In genomic region chr6:13397359-13398080, GRCh38 we compare ENCODE assay signal across 8 cellular contexts.
DNase-seq lines count a peak whose midpoint lies in the region; ATAC-seq, FAIRE-seq and TF ChIP-seq lines count a peak whose summit lies in the region.

No MANE protein-coding gene starts in this region.

- H3K4me3 Mint-ChIP-seq in CD14-positive monocyte: no peak overlapping the region

- H3K36me3 Mint-ChIP-seq in CD14-positive monocyte: peaks cover 0 to 2% of the 10 kb centered on the region in 2 donors

- SMC1A ChIA-PET in GM12878 (lab: Charles Lee; ENCODE audit: uncharacterized antibody, unreplicated experiment): interaction anchor here (1.0 to 12.3 kb wide), 13 partner anchors 9 to 58 kb away, joined by 3 to 240 read pairs (median 10); no protein-coding TSS in a partner anchor

- peak overlapping the region; percentile 24; the same call in 1 of the 2 replicates for H3K9ac ChIP-seq in GM12878 (ENCODE audit: control insufficient read depth, insufficient read depth, low read length)

- H3K9me3 Mint-ChIP-seq in CD14-positive monocyte: peaks cover 0 to 1% (median 0%) of the 10 kb centered on the region in 7 donors

- RAD21 ChIA-PET in GM12878 (lab: Charles Lee; ENCODE audit: unreplicated experiment): interaction anchor here (0.9 to 8.4 kb wide), 9 partner anchors 11 to 177 kb away, joined by 3 to 109 read pairs (median 5); partner anchors contain the start of gene SIRT5

- no peak for TF ChIP-seq CTCF in CD14-positive monocyte (IDR thresholded peaks at IDR 0.05)
- TF ChIP-seq CTCF in GM12878 (IDR thresholded peaks at IDR 0.05 in 2 of 3, conservative IDR thresholded peaks at IDR 0.05 in 1 of 3; ENCODE audit: control insufficient read depth in 2 of 3, extremely low read depth in 1 of 3, insufficient read depth in 1 of 3, low read depth in 3 of 3, low read length in 3 of 3): no peak

- TF ChIP-seq RAD21 in GM12878 (IDR thresholded peaks at IDR 0.05; ENCODE audit: insufficient read depth, low read depth, low read length): no peak

- peak overlapping the region; percentile 60 for H3K4me2 ChIP-seq in GM12878 (ENCODE audit: control insufficient read depth, insufficient read depth)

- H3K27ac Mint-ChIP-seq in CD14-positive monocyte: peak overlapping the region; percentile 93 to 99 (median 99)

- peak in 1 of 2 experiments; percentile 15; a peak in 1 of 4 replicates for TF ChIP-seq EP300 in GM12878 (IDR thresholded peaks at IDR 0.05; ENCODE audit: borderline replicate concordance in 1 of 2, control insufficient read depth in 1 of 2, low read depth in 2 of 2, low read length in 2 of 2)

- in situ Hi-C loops in GM12878 (cut with MboI): no loop called here

- peaks cover 33% of the 10 kb centered on the region for H3K4me1 Mint-ChIP-seq in CD14-positive monocyte

- H3K9me3 ChIP-seq in GM12878 (replicated peaks; ENCODE audit: control insufficient read depth, insufficient read depth, low read length): no peaks in the 10 kb centered on the region
- no peaks in the 10 kb centered on the region for H3K9me3 ChIP-seq in small intestine (ENCODE audit: control insufficient read depth, low read depth)

- peak; percentile 57 for ATAC-seq in GM19468 (IDR thresholded peaks at IDR 0.05; ENCODE audit: extremely low read depth, unreplicated experiment)
- ATAC-seq in HG03439 (IDR thresholded peaks at IDR 0.05; ENCODE audit: unreplicated experiment): peak; percentile 73
- ATAC-seq in GM12878: peak; percentile 88

- H3K27me3 ChIP-seq in GM12878 (replicated peaks in 1 of 2; ENCODE audit: control insufficient read depth in 2 of 2, insufficient read depth in 2 of 2, low read length in 1 of 2): no peaks in the 10 kb centered on the region
- no peaks in the 10 kb centered on the region for H3K27me3 ChIP-seq in small intestine (ENCODE audit: control insufficient read depth in 2 of 2, insufficient read depth in 2 of 2, low read length in 2 of 2)

- POLR2A ChIA-PET in GM12878 (lab: Charles Lee): interaction anchor here (0.6 to 8.4 kb wide), 5 partner anchors 9 to 1124 kb away, joined by 3 to 96 read pairs (median 5); no protein-coding TSS in a partner anchor

- H4K20me1 ChIP-seq in GM12878 (ENCODE audit: control insufficient read depth, insufficient read depth): no peaks in the 10 kb centered on the region

- peaks cover 37% of the 10 kb centered on the region for H3K79me2 ChIP-seq in GM12878 (ENCODE audit: control insufficient read depth, insufficient read depth, low read length)

- 0 out of 2 replicates have a peak, but pooled peaks have one; percentile 22 for TF ChIP-seq POLR2A in GM12878 (IDR thresholded peaks at IDR 0.05; ENCODE audit: low read depth, low read length)

- intact Hi-C loops in CD14-positive monocyte (cut with micrococcal nuclease) (loop anchor here in 1 of 2 donors (5.0 kb wide), 2 partner anchors 60 to 65 kb away; no protein-coding TSS in a partner anchor), GM12878 (cut with micrococcal nuclease; ENCODE audit: unreplicated experiment) (loop anchor here (1.0 kb wide), 1 partner anchor 31 kb away; no protein-coding TSS in a partner anchor)

- FAIRE-seq in GM12878 (lab: Jason Lieb, UNC): peak; percentile 73
- FAIRE-seq in small intestine (lab: Jason Lieb, UNC): no peak

- H2AFZ ChIP-seq in GM12878 (ENCODE audit: control insufficient read depth, low read depth, low read length): no peak overlapping the region

- H3K27ac ChIP-seq in GM12878 (ENCODE audit: control insufficient read depth, insufficient read depth) (peak overlapping the region; percentile 76), small intestine (ENCODE audit: low read depth in 1 of 2, low read length in 1 of 2) (no peak overlapping the region)

- H3K4me1 ChIP-seq in GM12878 (ENCODE audit: control insufficient read depth, insufficient read depth, low read length) (peaks cover 42% of the 10 kb centered on the region), small intestine (ENCODE audit: control insufficient read depth in 2 of 2, insufficient read depth in 1 of 2, low read depth in 1 of 2, low read length in 1 of 2) (peaks cover 0 to 10% of the 10 kb centered on the region in 2 donors)

- DNase-seq in CD14-positive monocyte (ENCODE audit: low spot score) (no peak), GM12878 (ENCODE audit: low read depth, low spot score) (peak; percentile 68), small intestine (peak; percentile 67), COR-L47 (lab: John Stamatoyannopoulos, UW) (no peak), T-helper 2 cell (no peak), NCI-H510A treated with DMSO at 0.1 percent for 48 hours (lab: John Stamatoyannopoulos, UW) (no peak)

- no TSS peak for BruUV-seq in GM12878 (replicated peaks; lab: Mats Ljungman, UMichigan)

- no peak overlapping the region for H3K4me3 ChIP-seq in GM12878
- no peak overlapping the region for H3K4me3 ChIP-seq in small intestine (ENCODE audit: low read depth in 1 of 2, low read length in 2 of 2)

- peaks cover 0 to 2% of the 10 kb centered on the region in 2 experiments; a peak in 2 of 4 replicates for H3K36me3 ChIP-seq in GM12878 (ENCODE audit: control insufficient read depth in 2 of 2, insufficient read depth in 2 of 2, low read length in 1 of 2)
- no peaks in the 10 kb centered on the region for H3K36me3 ChIP-seq in small intestine (ENCODE audit: control insufficient read depth in 2 of 2, insufficient read depth in 2 of 2, low read length in 2 of 2)

- CTCF ChIA-PET in GM12878 (lab: Yijun Ruan, JAX): interaction anchor here (1.2 to 7.6 kb wide), 5 partner anchors 10 to 178 kb away, joined by 3 to 60 read pairs (median 7); partner anchors contain the start of gene SIRT5

- WGBS in GM12878 (ENCODE audit: insufficient coverage, insufficient replicate concordance, low lambda C conversion rate, missing lambda C conversion rate): 22% methylated on average over 9 of the region's 9 CpGs
- WGBS in small intestine, 3 donors: 43 to 51% (median 51%) methylated on average over 9 of the region's 9 CpGs

- H3K27me3 Mint-ChIP-seq in CD14-positive monocyte (ENCODE audit: low read depth in 3 of 3): peaks cover 1 to 3% (median 1%) of the 10 kb centered on the region in 3 donors

TF ChIP-seq in GM12878, 131 proteins besides CTCF, POLR2A, EP300 and RAD21 (continues in another document):
- TF ChIP-seq SUZ12 (IDR thresholded peaks at IDR 0.05; ENCODE audit: unreplicated experiment) (no peak), BCL11A (IDR thresholded peaks at IDR 0.05; ENCODE audit: low read depth, low read length) (peak; percentile 53; the same call in 1 of the 2 replicates), ATF2 (IDR thresholded peaks at IDR 0.05; ENCODE audit: low read length) (0 out of 2 replicates have a peak, but pooled peaks have one; percentile 33), HDGF (IDR thresholded peaks at IDR 0.05) (no peak)
- TF ChIP-seq, protein P1, sequence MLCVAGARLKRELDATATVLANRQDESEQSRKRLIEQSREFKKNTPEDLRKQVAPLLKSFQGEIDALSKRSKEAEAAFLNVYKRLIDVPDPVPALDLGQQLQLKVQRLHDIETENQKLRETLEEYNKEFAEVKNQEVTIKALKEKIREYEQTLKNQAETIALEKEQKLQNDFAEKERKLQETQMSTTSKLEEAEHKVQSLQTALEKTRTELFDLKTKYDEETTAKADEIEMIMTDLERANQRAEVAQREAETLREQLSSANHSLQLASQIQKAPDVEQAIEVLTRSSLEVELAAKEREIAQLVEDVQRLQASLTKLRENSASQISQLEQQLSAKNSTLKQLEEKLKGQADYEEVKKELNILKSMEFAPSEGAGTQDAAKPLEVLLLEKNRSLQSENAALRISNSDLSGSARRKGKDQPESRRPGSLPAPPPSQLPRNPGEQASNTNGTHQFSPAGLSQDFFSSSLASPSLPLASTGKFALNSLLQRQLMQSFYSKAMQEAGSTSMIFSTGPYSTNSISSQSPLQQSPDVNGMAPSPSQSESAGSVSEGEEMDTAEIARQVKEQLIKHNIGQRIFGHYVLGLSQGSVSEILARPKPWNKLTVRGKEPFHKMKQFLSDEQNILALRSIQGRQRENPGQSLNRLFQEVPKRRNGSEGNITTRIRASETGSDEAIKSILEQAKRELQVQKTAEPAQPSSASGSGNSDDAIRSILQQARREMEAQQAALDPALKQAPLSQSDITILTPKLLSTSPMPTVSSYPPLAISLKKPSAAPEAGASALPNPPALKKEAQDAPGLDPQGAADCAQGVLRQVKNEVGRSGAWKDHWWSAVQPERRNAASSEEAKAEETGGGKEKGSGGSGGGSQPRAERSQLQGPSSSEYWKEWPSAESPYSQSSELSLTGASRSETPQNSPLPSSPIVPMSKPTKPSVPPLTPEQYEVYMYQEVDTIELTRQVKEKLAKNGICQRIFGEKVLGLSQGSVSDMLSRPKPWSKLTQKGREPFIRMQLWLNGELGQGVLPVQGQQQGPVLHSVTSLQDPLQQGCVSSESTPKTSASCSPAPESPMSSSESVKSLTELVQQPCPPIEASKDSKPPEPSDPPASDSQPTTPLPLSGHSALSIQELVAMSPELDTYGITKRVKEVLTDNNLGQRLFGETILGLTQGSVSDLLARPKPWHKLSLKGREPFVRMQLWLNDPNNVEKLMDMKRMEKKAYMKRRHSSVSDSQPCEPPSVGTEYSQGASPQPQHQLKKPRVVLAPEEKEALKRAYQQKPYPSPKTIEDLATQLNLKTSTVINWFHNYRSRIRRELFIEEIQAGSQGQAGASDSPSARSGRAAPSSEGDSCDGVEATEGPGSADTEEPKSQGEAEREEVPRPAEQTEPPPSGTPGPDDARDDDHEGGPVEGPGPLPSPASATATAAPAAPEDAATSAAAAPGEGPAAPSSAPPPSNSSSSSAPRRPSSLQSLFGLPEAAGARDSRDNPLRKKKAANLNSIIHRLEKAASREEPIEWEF (IDR thresholded peaks at IDR 0.05; ENCODE audit: insufficient replicate concordance, low read depth, low read length): peak; percentile 7

Comparison
In these comparisons a context has a peak if more than half of its experiments do, and no peak if none do; other contexts are left out.
1. DNase-seq: peak in GM12878 (single experiment) and small intestine (single experiment); none in CD14-positive monocyte (single experiment), COR-L47 (single experiment), T-helper 2 cell (0 of 5) and NCI-H510A treated with DMSO at 0.1 percent for 48 hours (single experiment).
2. Peak in every context shown above with its lines, with median percentiles within 50 percentile points of each other: ATAC-seq.